In the genomic region with DNA sequence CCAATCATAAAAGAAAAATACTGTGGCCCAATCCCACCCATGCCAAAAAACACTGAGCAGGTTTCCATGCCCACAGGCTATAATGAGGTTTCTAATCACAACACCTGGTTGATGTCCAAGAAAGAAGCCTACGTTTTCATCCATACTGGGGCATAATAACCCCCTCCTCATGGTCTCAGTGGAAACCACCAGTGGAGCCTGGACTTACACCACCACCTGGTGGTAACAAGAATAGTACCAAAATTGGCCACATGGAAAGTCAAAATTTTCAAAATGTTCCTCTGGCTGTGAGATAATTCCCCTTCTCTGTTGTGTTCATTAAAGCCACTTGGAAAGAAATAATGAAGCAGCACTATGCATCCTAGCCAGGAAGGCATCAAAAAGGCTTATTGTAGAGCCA, we compare ENCODE assay signal across 12 cellular contexts.
DNase-seq lines count a peak whose midpoint lies in the region; ATAC-seq, FAIRE-seq and TF ChIP-seq lines count a peak whose summit lies in the region.
"Had no signal": no experiment of that assay in that cellular context is flagged by ENCODE, and none has a peak within 500 bp of the region (broad histone marks: within the 10 kb centered on the region; RNA-seq: fewer than 3 reads in every experiment).

No MANE protein-coding gene starts in this region.

- H3K36me3 Mint-ChIP-seq in progenitor cell of endocrine pancreas (ENCODE audit: insufficient read depth) = no peaks in the 10 kb centered on the region

- DNase-seq in DMS 273 (lab: John Stamatoyannopoulos, UW; ENCODE audit: unreplicated experiment) (peak; percentile 55), DMS 273 treated with DMSO at 0.1 percent for 48 hours (lab: John Stamatoyannopoulos, UW) (no peak), adipocyte (ENCODE audit: low read depth) (peak; percentile 4), progenitor cell of endocrine pancreas (ENCODE audit: low spot score, unreplicated experiment) (no peak), superior temporal gyrus (ENCODE audit: extremely low spot score) (no peak), Right ventricle myocardium inferior (ENCODE audit: missing footprints) (no peak), RCC 7860 (ENCODE audit: low spot score) (no peak)
- DNase-seq: activated T-cell treated with anti-CD3 and anti-CD28 coated beads, Interleukin-2, amount 50 U/mL, for 1 hour; stimulated activated naive CD8-positive, alpha-beta T cell treated with anti-CD3 and anti-CD28 coated beads, Interleukin-15, Interleukin-2, amounts not matched to agents 100 U/mL and 50 U/mL, for 24 hours had no signal

- H3K4me1 Mint-ChIP-seq in progenitor cell of endocrine pancreas (ENCODE audit: low read depth) = no peaks in the 10 kb centered on the region

- intact Hi-C loops in Right ventricle myocardium inferior (cut with DNase I) = no loop called here

- H3K4me3 ChIP-seq in adipocyte (ENCODE audit: low read length) = no peak overlapping the region

- no peak overlapping the region for H3K27ac Mint-ChIP-seq in progenitor cell of endocrine pancreas
- H3K27ac Mint-ChIP-seq: dendritic cell treated with granulocyte-macrophage colony-stimulating factor and Interleukin-4, amounts not matched to agents 40 ng/mL and 50 ng/mL, for 4 days had no signal

- peak; percentile 63 for ATAC-seq in HG03432 (IDR thresholded peaks at IDR 0.05; ENCODE audit: unreplicated experiment)
- ATAC-seq in Right ventricle myocardium inferior = no peak
- ATAC-seq: stimulated activated naive CD8-positive, alpha-beta T cell treated with anti-CD3 and anti-CD28 coated beads, Interleukin-15, Interleukin-2, amounts not matched to agents 100 U/mL and 50 U/mL, for 24 hours had no signal

- peaks cover 9% of the 10 kb centered on the region for H3K4me1 ChIP-seq in adipocyte (ENCODE audit: control insufficient read depth, insufficient read depth, low read length)

- H3K36me3 ChIP-seq in adipocyte (ENCODE audit: control insufficient read depth, insufficient read depth, low read length, severe bottlenecking) = no peaks in the 10 kb centered on the region

- no peak overlapping the region for H3K4me3 Mint-ChIP-seq in progenitor cell of endocrine pancreas (ENCODE audit: low read depth)
- H3K4me3 Mint-ChIP-seq: dendritic cell treated with granulocyte-macrophage colony-stimulating factor and Interleukin-4, amounts not matched to agents 40 ng/mL and 50 ng/mL, for 4 days had no signal

- no peaks in the 10 kb centered on the region for H3K27me3 ChIP-seq in adipocyte (replicated peaks; ENCODE audit: control insufficient read depth, insufficient read depth, low read length)

- no peak overlapping the region for H3K9ac ChIP-seq in adipocyte (ENCODE audit: low read length)

- peaks cover 8% of the 10 kb centered on the region for H3K9me3 Mint-ChIP-seq in progenitor cell of endocrine pancreas (ENCODE audit: low read depth)

- H3K27me3 Mint-ChIP-seq in progenitor cell of endocrine pancreas = no peaks in the 10 kb centered on the region
- H3K27me3 Mint-ChIP-seq: dendritic cell treated with granulocyte-macrophage colony-stimulating factor and Interleukin-4, amounts not matched to agents 40 ng/mL and 50 ng/mL, for 4 days had no signal

- FAIRE-seq in RCC 7860 (lab: Jason Lieb, UNC) = no peak
- FAIRE-seq: A204.1 had no signal

- H3K9me3 ChIP-seq in adipocyte (ENCODE audit: control insufficient read depth, low read length) = peaks cover 2% of the 10 kb centered on the region

- TF ChIP-seq CTCF in progenitor cell of endocrine pancreas (IDR thresholded peaks at IDR 0.05; ENCODE audit: unreplicated experiment) = peak; percentile 33

Comparison
In these comparisons a context has a peak if more than half of its experiments do, and no peak if none do; other contexts are left out.
1. DNase-seq: peak in DMS 273 (single experiment) and adipocyte (single experiment); none in DMS 273 treated with DMSO at 0.1 percent for 48 hours (single experiment), progenitor cell of endocrine pancreas (single experiment), superior temporal gyrus (single experiment), Right ventricle myocardium inferior (single experiment) and RCC 7860 (single experiment).